Comparison of ENCODE assay signal across 12 cellular contexts in the genomic region with DNA sequence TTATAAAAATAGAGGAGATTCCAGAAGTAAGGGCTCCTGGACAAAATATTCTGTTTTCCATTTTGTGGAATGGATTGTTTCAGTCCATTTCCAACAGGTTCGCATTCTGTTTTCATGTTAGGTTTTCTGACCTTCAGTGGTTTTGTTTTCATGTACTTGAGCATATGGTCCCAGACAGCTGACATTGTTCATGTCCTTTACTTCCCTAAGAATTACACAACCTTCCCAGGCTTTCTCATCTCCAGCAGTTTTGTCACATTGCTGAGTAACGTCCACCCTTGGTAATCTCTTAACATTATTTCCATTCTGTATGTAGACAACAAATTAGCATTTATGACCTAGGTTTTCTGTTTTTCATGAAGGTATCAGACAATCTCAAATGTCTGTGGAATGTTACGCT. TPM values are rescaled to one million over a fixed set of nuclear protein-coding genes. Genes with fewer than 3 reads are reported as not detected.
DNase-seq lines count a peak whose midpoint lies in the region; ATAC-seq and TF ChIP-seq lines count a peak whose summit lies in the region.
"Had no signal": no experiment of that assay in that cellular context is flagged by ENCODE, and none has a peak within 500 bp of the region (broad histone marks: within the 10 kb centered on the region; RNA-seq: fewer than 3 reads in every experiment).

No MANE protein-coding gene starts in this region.

- H3K23ac ChIP-seq in mesenchymal stem cell (ENCODE audit: low read length in 2 of 2), result no peak overlapping the region

- H3K9ac ChIP-seq in mesenchymal stem cell (ENCODE audit: low read length), result peak overlapping the region; percentile 53

- H2BK12ac ChIP-seq in mesenchymal stem cell (ENCODE audit: low read length in 2 of 2), result no peak overlapping the region

- no peak overlapping the region for H2BK15ac ChIP-seq in mesenchymal stem cell (ENCODE audit: low read depth, poor library complexity, severe bottlenecking)

- H3K4me1 ChIP-seq in mesenchymal stem cell (ENCODE audit: control insufficient read depth, insufficient read depth, low read depth, low read length) (peaks cover 3% of the 10 kb centered on the region), vagina (peaks cover 16% of the 10 kb centered on the region)

- no peak overlapping the region for H2BK5ac ChIP-seq in mesenchymal stem cell (ENCODE audit: low read depth, low read length, poor library complexity, severe bottlenecking)

- no peak overlapping the region for H3K4me2 ChIP-seq in mesenchymal stem cell (ENCODE audit: low read length, poor library complexity, severe bottlenecking)

- H3K36me3 ChIP-seq in mesenchymal stem cell (ENCODE audit: control insufficient read depth in 1 of 2, insufficient read depth in 2 of 2, low read depth in 1 of 2, low read length in 2 of 2), result no peaks in the 10 kb centered on the region
- no peaks in the 10 kb centered on the region for H3K36me3 ChIP-seq in vagina

- 27% methylated on average over 1 of the region's 3 CpGs for WGBS in mesenchymal stem cell

- peaks cover 1 to 2% of the 10 kb centered on the region in 2 donors for H3K9me3 Mint-ChIP-seq in activated T-cell treated with anti-CD3 and anti-CD28 coated beads, Interleukin-2, amount 50 U/mL, for 72 hours
- H3K9me3 Mint-ChIP-seq in activated CD4-positive, alpha-beta T cell treated with anti-CD3 and anti-CD28 coated beads, Interleukin-2, amount 10 ng/mL, durations not matched to agents 24 days and 14 days, result peaks cover 2% of the 10 kb centered on the region
- H3K9me3 Mint-ChIP-seq: dendritic cell treated with granulocyte-macrophage colony-stimulating factor and Interleukin-4, amounts not matched to agents 40 ng/mL and 50 ng/mL, for 4 days had no signal

- TF ChIP-seq CTCF in vagina (IDR thresholded peaks at IDR 0.05), result no peak

- no peak for TF ChIP-seq POLR2A in vagina (IDR thresholded peaks at IDR 0.05)

- no peak for ATAC-seq in activated T-cell treated with anti-CD3 and anti-CD28 coated beads, Interleukin-2, amount 50 U/mL, for 72 hours (replicated peaks in 1 of 2)

- H3K36me3 Mint-ChIP-seq in activated T-cell treated with anti-CD3 and anti-CD28 coated beads, Interleukin-2, amount 50 U/mL, for 72 hours (ENCODE audit: insufficient read depth in 2 of 2), result peaks cover 2 to 3% of the 10 kb centered on the region in 2 donors
- no peaks in the 10 kb centered on the region for H3K36me3 Mint-ChIP-seq in activated CD4-positive, alpha-beta T cell treated with anti-CD3 and anti-CD28 coated beads, Interleukin-2, amount 10 ng/mL, durations not matched to agents 24 days and 14 days (ENCODE audit: low read depth)

- intact Hi-C loops in vagina (cut with DNase I), result no loop called here
- intact Hi-C loops in activated CD4-positive, alpha-beta T cell treated with anti-CD3 and anti-CD28 coated beads, Interleukin-2, amount 10 ng/mL, durations not matched to agents 24 days and 14 days (cut with micrococcal nuclease), result no loop called here

- no peak overlapping the region for H3K4me3 Mint-ChIP-seq in activated T-cell treated with anti-CD3 and anti-CD28 coated beads, Interleukin-2, amount 50 U/mL, for 72 hours
- H3K4me3 Mint-ChIP-seq in activated CD4-positive, alpha-beta T cell treated with anti-CD3 and anti-CD28 coated beads, Interleukin-2, amount 10 ng/mL, durations not matched to agents 24 days and 14 days, result no peak overlapping the region
- H3K4me3 Mint-ChIP-seq: activated T-helper 1 cell treated with anti-CD3 and anti-CD28 coated beads, Interleukin-12 subunit alpha, Interleukin-12 subunit beta, Interleukin-2, Interleukin-4 antibody, amounts not matched to agents 30 ng/mL and 10 ng/mL and 1 ng/mL, durations not matched to agents 14 hours and 24 hours and 36 hours; dendritic cell treated with granulocyte-macrophage colony-stimulating factor and Interleukin-4, amounts not matched to agents 40 ng/mL and 50 ng/mL, for 4 days had no signal

- no peak overlapping the region for H3K18ac ChIP-seq in mesenchymal stem cell (ENCODE audit: low read depth in 1 of 2, low read length in 2 of 2)

- H4K91ac ChIP-seq in mesenchymal stem cell (ENCODE audit: low read length), result no peak overlapping the region

- H4K8ac ChIP-seq in mesenchymal stem cell (ENCODE audit: low read length), result no peak overlapping the region

- H3K27ac Mint-ChIP-seq in activated T-cell treated with anti-CD3 and anti-CD28 coated beads, Interleukin-2, amount 50 U/mL, for 72 hours, result no peak overlapping the region
- no peak overlapping the region for H3K27ac Mint-ChIP-seq in activated CD4-positive, alpha-beta T cell treated with anti-CD3 and anti-CD28 coated beads, Interleukin-2, amount 10 ng/mL, durations not matched to agents 24 days and 14 days
- H3K27ac Mint-ChIP-seq: activated T-helper 1 cell treated with anti-CD3 and anti-CD28 coated beads, Interleukin-12 subunit alpha, Interleukin-12 subunit beta, Interleukin-2, Interleukin-4 antibody, amounts not matched to agents 30 ng/mL and 10 ng/mL and 1 ng/mL, durations not matched to agents 14 hours and 24 hours and 36 hours; dendritic cell treated with granulocyte-macrophage colony-stimulating factor and Interleukin-4, amounts not matched to agents 40 ng/mL and 50 ng/mL, for 4 days had no signal

- no peak overlapping the region for H2BK120ac ChIP-seq in mesenchymal stem cell (ENCODE audit: low read depth, low read length)

- peaks cover 3% of the 10 kb centered on the region for H3K9me3 ChIP-seq in mesenchymal stem cell (ENCODE audit: control insufficient read depth, low read length)
- H3K9me3 ChIP-seq in vagina, result no peaks in the 10 kb centered on the region

- no peak overlapping the region for H3K4me3 ChIP-seq in mesenchymal stem cell (ENCODE audit: insufficient read depth in 1 of 2, low read depth in 1 of 2, low read length in 2 of 2)
- H3K4me3 ChIP-seq in vagina, result no peak overlapping the region

- H3K27ac ChIP-seq in mesenchymal stem cell (ENCODE audit: low read length, poor library complexity, severe bottlenecking) (no peak overlapping the region), vagina (peak overlapping the region; percentile 60)
- H3K27ac ChIP-seq: 22Rv1 had no signal

- H2AFZ ChIP-seq in mesenchymal stem cell (ENCODE audit: low read depth, low read length), result no peak overlapping the region

- H2AK5ac ChIP-seq in mesenchymal stem cell (ENCODE audit: low read length, severe bottlenecking), result no peak overlapping the region

- peaks cover 34% of the 10 kb centered on the region for H3K4me1 Mint-ChIP-seq in activated T-cell treated with anti-CD3 and anti-CD28 coated beads, Interleukin-2, amount 50 U/mL, for 72 hours (ENCODE audit: low read depth)
- H3K4me1 Mint-ChIP-seq in activated CD4-positive, alpha-beta T cell treated with anti-CD3 and anti-CD28 coated beads, Interleukin-2, amount 10 ng/mL, durations not matched to agents 24 days and 14 days, result peaks cover 4% of the 10 kb centered on the region

- H3K14ac ChIP-seq in mesenchymal stem cell (ENCODE audit: low read length in 2 of 2), result no peak overlapping the region

- H3K79me1 ChIP-seq in mesenchymal stem cell (replicated peaks; ENCODE audit: low read length, poor library complexity, severe bottlenecking), result no peaks in the 10 kb centered on the region

- DNase-seq in NCI-H2171 treated with DMSO at 0.1 percent for 48 hours (lab: John Stamatoyannopoulos, UW), result peak; percentile 20
- no peak for DNase-seq in NCI-H2171 (lab: John Stamatoyannopoulos, UW)
- peak; percentile 42 for DNase-seq in dermis blood vessel endothelial cell
- peak; percentile 94 for DNase-seq in mesenchymal stem cell
- DNase-seq in vagina (ENCODE audit: extremely low spot score in 2 of 2), result no peak
- no peak for DNase-seq in activated CD4-positive, alpha-beta T cell treated with anti-CD3 and anti-CD28 coated beads, Interleukin-2, amount 50 U/mL, for 4 hours
- no peak for DNase-seq in activated T-cell treated with anti-CD3 and anti-CD28 coated beads, Interleukin-2, amount 50 U/mL, for 72 hours
- no peak for DNase-seq in activated CD4-positive, alpha-beta T cell treated with anti-CD3 and anti-CD28 coated beads, Interleukin-2, amount 10 ng/mL, durations not matched to agents 24 days and 14 days
- DNase-seq: NCI-H1092 treated with DMSO at 0.1 percent for 48 hours had no signal

- H3K27me3 ChIP-seq in mesenchymal stem cell (ENCODE audit: control insufficient read depth in 1 of 2, insufficient read depth in 1 of 2, low read length in 2 of 2) (no peaks in the 10 kb centered on the region), vagina (no peaks in the 10 kb centered on the region)

- H3K27me3 Mint-ChIP-seq in activated T-cell treated with anti-CD3 and anti-CD28 coated beads, Interleukin-2, amount 50 U/mL, for 72 hours (ENCODE audit: low read depth), result no peaks in the 10 kb centered on the region
- peaks cover 1% of the 10 kb centered on the region for H3K27me3 Mint-ChIP-seq in activated CD4-positive, alpha-beta T cell treated with anti-CD3 and anti-CD28 coated beads, Interleukin-2, amount 10 ng/mL, durations not matched to agents 24 days and 14 days

- H3K4ac ChIP-seq in mesenchymal stem cell (ENCODE audit: low read depth in 1 of 2, low read length in 2 of 2), result no peak overlapping the region

RNA-seq across cellular contexts. Expression of a gene that starts 21.0 kb away (rescaled TPM):
- total RNA-seq in dermis blood vessel endothelial cell (32.4 and 50.5 TPM in 2 replicates), vagina (160 TPM)
- 109 TPM for polyA plus RNA-seq in mesenchymal stem cell (2013, experiment 1 of 2)
- polyA plus RNA-seq in mesenchymal stem cell (2013, experiment 2 of 2), result 106 TPM
- 1 to 10 TPM; 2.6 to 3.3 TPM for total RNA-seq in activated T-cell treated with anti-CD3 and anti-CD28 coated beads, Interleukin-2, amount 50 U/mL, for 72 hours
- total RNA-seq in activated CD4-positive, alpha-beta T cell treated with anti-CD3 and anti-CD28 coated beads, Interleukin-2, amount 10 ng/mL, durations not matched to agents 24 days and 14 days, result 2.0 TPM in 2 replicates

Comparison
In these comparisons a context has a peak if more than half of its experiments do, and no peak if none do; other contexts are left out.
1. DNase-seq: peak in NCI-H2171 treated with DMSO at 0.1 percent for 48 hours (single experiment), dermis blood vessel endothelial cell (single experiment) and mesenchymal stem cell (single experiment); none in NCI-H2171 (single experiment), vagina (0 of 2), activated CD4-positive, alpha-beta T cell treated with anti-CD3 and anti-CD28 coated beads, Interleukin-2, amount 50 U/mL, for 4 hours (0 of 2), activated T-cell treated with anti-CD3 and anti-CD28 coated beads, Interleukin-2, amount 50 U/mL, for 72 hours (0 of 2) and activated CD4-positive, alpha-beta T cell treated with anti-CD3 and anti-CD28 coated beads, Interleukin-2, amount 10 ng/mL, durations not matched to agents 24 days and 14 days (single experiment).